11 cellular contexts compared by ENCODE assay signal in genomic region chr4:147407261-147408045, GRCh38.
DNase-seq lines count a peak whose midpoint lies in the region; ATAC-seq and TF ChIP-seq lines count a peak whose summit lies in the region.
"Had no signal": no experiment of that assay in that cellular context is flagged by ENCODE, and none has a peak within 500 bp of the region (broad histone marks: within the 10 kb centered on the region; RNA-seq: fewer than 3 reads in every experiment).

No MANE protein-coding gene starts in this region.

- H3K9me3 Mint-ChIP-seq in activated CD8-positive, alpha-beta T cell treated with anti-CD3 and anti-CD28 coated beads for 36 hours: peaks cover 2% of the 10 kb centered on the region
- no peaks in the 10 kb centered on the region for H3K9me3 Mint-ChIP-seq in activated CD8-positive, alpha-beta T cell treated with anti-CD3 and anti-CD28 coated beads, Interleukin-2, amount 10 ng/mL, durations not matched to agents 7 days and 5 days (ENCODE audit: insufficient read depth)
- H3K9me3 Mint-ChIP-seq in endodermal cell: peaks cover 14% of the 10 kb centered on the region

- 7 to 43% methylated on average over 3 to 5 of the region's 5 CpGs for whole genome bisulfite sequencing in endodermal cell (ENCODE audit: insufficient coverage in 1 of 2, insufficient read length in 1 of 2), 2 experiments
- 22% methylated on average over 5 of the region's 5 CpGs for WGBS in smooth muscle cell (ENCODE audit: low lambda C conversion rate)

- H3K4me3 Mint-ChIP-seq in activated CD8-positive, alpha-beta T cell treated with anti-CD3 and anti-CD28 coated beads for 36 hours: no peak overlapping the region
- H3K4me3 Mint-ChIP-seq in activated CD8-positive, alpha-beta T cell treated with anti-CD3 and anti-CD28 coated beads, Interleukin-2, amount 10 ng/mL, durations not matched to agents 7 days and 5 days: no peak overlapping the region
- no peak overlapping the region for H3K4me3 Mint-ChIP-seq in endodermal cell

- H3K36me3 ChIP-seq in MM.1S (replicated peaks; ENCODE audit: insufficient read depth, low read length) (no peaks in the 10 kb centered on the region), endodermal cell (ENCODE audit: control insufficient read depth, insufficient read depth, low read length) (no peaks in the 10 kb centered on the region), smooth muscle cell (ENCODE audit: low read depth) (no peaks in the 10 kb centered on the region)
- H3K36me3 ChIP-seq: neutrophil had no signal

- peaks cover 1% of the 10 kb centered on the region for H3K27me3 Mint-ChIP-seq in activated CD8-positive, alpha-beta T cell treated with anti-CD3 and anti-CD28 coated beads for 36 hours
- H3K27me3 Mint-ChIP-seq in activated CD8-positive, alpha-beta T cell treated with anti-CD3 and anti-CD28 coated beads, Interleukin-2, amount 10 ng/mL, durations not matched to agents 7 days and 5 days (ENCODE audit: low read depth): no peaks in the 10 kb centered on the region
- H3K27me3 Mint-ChIP-seq in endodermal cell (ENCODE audit: insufficient read depth): no peaks in the 10 kb centered on the region

- TF ChIP-seq CTCF in activated CD8-positive, alpha-beta T cell treated with anti-CD3 and anti-CD28 coated beads for 36 hours (IDR thresholded peaks at IDR 0.05): peak; percentile 27
- peak; percentile 39 for TF ChIP-seq CTCF in MM.1S (IDR thresholded peaks at IDR 0.05; ENCODE audit: low read length)
- TF ChIP-seq CTCF in endodermal cell (conservative IDR thresholded peaks at IDR 0.05): peak; percentile 86
- TF ChIP-seq CTCF in smooth muscle cell (IDR thresholded peaks at IDR 0.05; ENCODE audit: borderline replicate concordance, insufficient read depth, poor library complexity, severe bottlenecking): peak; percentile 26

- H3K27ac Mint-ChIP-seq in activated CD8-positive, alpha-beta T cell treated with anti-CD3 and anti-CD28 coated beads for 36 hours: no peak overlapping the region
- no peak overlapping the region for H3K27ac Mint-ChIP-seq in activated CD8-positive, alpha-beta T cell treated with anti-CD3 and anti-CD28 coated beads, Interleukin-2, amount 10 ng/mL, durations not matched to agents 7 days and 5 days
- H3K27ac Mint-ChIP-seq in endodermal cell: no peak overlapping the region

- H3K9me2 ChIP-seq in MM.1S (replicated peaks; ENCODE audit: insufficient read depth, low read length): no peaks in the 10 kb centered on the region

- intact Hi-C loops in activated CD8-positive, alpha-beta T cell treated with anti-CD3 and anti-CD28 coated beads for 36 hours (cut with micrococcal nuclease): no loop called here

- CTCF ChIA-PET in activated CD8-positive, alpha-beta T cell treated with anti-CD3 and anti-CD28 coated beads for 36 hours (lab: Charles Lee): interaction anchor here (1.6 kb wide), 1 partner anchor 460 kb away, joined by 4 read pairs; no protein-coding TSS in a partner anchor
- CTCF ChIA-PET in activated CD8-positive, alpha-beta T cell treated with anti-CD3 and anti-CD28 coated beads, Interleukin-2, amount 10 ng/mL, durations not matched to agents 7 days and 5 days (lab: Charles Lee): no interaction called here

- H3K9me3 ChIP-seq in MM.1S (replicated peaks; ENCODE audit: insufficient read depth, low read length): no peaks in the 10 kb centered on the region
- peaks cover 4% of the 10 kb centered on the region for H3K9me3 ChIP-seq in endodermal cell (ENCODE audit: control insufficient read depth, low read length)
- H3K9me3 ChIP-seq in smooth muscle cell (replicated peaks; ENCODE audit: low read depth): no peaks in the 10 kb centered on the region
- H3K9me3 ChIP-seq: neutrophil had no signal

- H3K4me1 Mint-ChIP-seq in activated CD8-positive, alpha-beta T cell treated with anti-CD3 and anti-CD28 coated beads for 36 hours (ENCODE audit: low read depth): no peaks in the 10 kb centered on the region
- H3K4me1 Mint-ChIP-seq in activated CD8-positive, alpha-beta T cell treated with anti-CD3 and anti-CD28 coated beads, Interleukin-2, amount 10 ng/mL, durations not matched to agents 7 days and 5 days (ENCODE audit: low read depth): no peaks in the 10 kb centered on the region
- no peaks in the 10 kb centered on the region for H3K4me1 Mint-ChIP-seq in endodermal cell

- H2AFZ ChIP-seq in MM.1S (ENCODE audit: low read length) (no peak overlapping the region), smooth muscle cell (ENCODE audit: low read depth) (no peak overlapping the region)

- ATAC-seq in activated CD8-positive, alpha-beta T cell treated with anti-CD3 and anti-CD28 coated beads for 36 hours: no peak
- no peak for ATAC-seq in activated CD8-positive, alpha-beta T cell treated with anti-CD3 and anti-CD28 coated beads, Interleukin-2, amount 10 ng/mL, durations not matched to agents 7 days and 5 days
- ATAC-seq in GM18502 (IDR thresholded peaks at IDR 0.05; ENCODE audit: poor library complexity, unreplicated experiment): no peak

- H3K4me3 ChIP-seq in MM.1S (ENCODE audit: low read length): no peak overlapping the region
- H3K4me3 ChIP-seq in endodermal cell (ENCODE audit: low read length): no peak overlapping the region
- no peak overlapping the region for H3K4me3 ChIP-seq in smooth muscle cell

- H3K79me2 ChIP-seq in MM.1S (ENCODE audit: low read length) (no peaks in the 10 kb centered on the region), smooth muscle cell (ENCODE audit: low read depth) (no peaks in the 10 kb centered on the region)

- no peaks in the 10 kb centered on the region for H3K27me3 ChIP-seq in MM.1S (replicated peaks; ENCODE audit: insufficient read depth, low read length)
- no peaks in the 10 kb centered on the region for H3K27me3 ChIP-seq in endodermal cell (ENCODE audit: control insufficient read depth, insufficient read depth, low read length, poor library complexity, severe bottlenecking)
- H3K27me3 ChIP-seq in smooth muscle cell (ENCODE audit: low read depth): no peaks in the 10 kb centered on the region
- H3K27me3 ChIP-seq: neutrophil had no signal

- H3K4me2 ChIP-seq in MM.1S (ENCODE audit: low read depth, low read length) (no peak overlapping the region), smooth muscle cell (no peak overlapping the region)

- no peaks in the 10 kb centered on the region for H3K36me3 Mint-ChIP-seq in activated CD8-positive, alpha-beta T cell treated with anti-CD3 and anti-CD28 coated beads for 36 hours (ENCODE audit: low read depth)
- H3K36me3 Mint-ChIP-seq in activated CD8-positive, alpha-beta T cell treated with anti-CD3 and anti-CD28 coated beads, Interleukin-2, amount 10 ng/mL, durations not matched to agents 7 days and 5 days (ENCODE audit: low read depth): no peaks in the 10 kb centered on the region
- H3K36me3 Mint-ChIP-seq in endodermal cell (ENCODE audit: low read depth): no peaks in the 10 kb centered on the region

- no peaks in the 10 kb centered on the region for H3F3A ChIP-seq in MM.1S (ENCODE audit: insufficient read depth, low read length)
- H3F3A ChIP-seq in smooth muscle cell (ENCODE audit: low read depth): no peaks in the 10 kb centered on the region

- POLR2A ChIA-PET in activated CD8-positive, alpha-beta T cell treated with anti-CD3 and anti-CD28 coated beads for 36 hours (lab: Charles Lee): no interaction called here
- POLR2A ChIA-PET in activated CD8-positive, alpha-beta T cell treated with anti-CD3 and anti-CD28 coated beads, Interleukin-2, amount 10 ng/mL, durations not matched to agents 7 days and 5 days (lab: Charles Lee): no interaction called here

- H3K9ac ChIP-seq in MM.1S (ENCODE audit: low read length): no peak overlapping the region
- H3K9ac ChIP-seq in endodermal cell (ENCODE audit: extremely low read depth, low read length, poor library complexity, severe bottlenecking): no peak overlapping the region
- H3K9ac ChIP-seq in smooth muscle cell (ENCODE audit: low read depth): no peak overlapping the region

- H4K20me1 ChIP-seq in MM.1S (ENCODE audit: insufficient read depth, low read length): no peaks in the 10 kb centered on the region
- H4K20me1 ChIP-seq in smooth muscle cell (ENCODE audit: low read depth): no peaks in the 10 kb centered on the region

- DNase-seq in activated CD8-positive, alpha-beta T cell treated with anti-CD3 and anti-CD28 coated beads for 36 hours: no peak
- DNase-seq in activated CD8-positive, alpha-beta T cell treated with anti-CD3 and anti-CD28 coated beads, Interleukin-2, amount 10 ng/mL, durations not matched to agents 7 days and 5 days: no peak
- DNase-seq in MM.1S: no peak
- DNase-seq in endodermal cell: peak; percentile 79
- no peak for DNase-seq in smooth muscle cell (lab: John Stamatoyannopoulos, UW; ENCODE audit: unreplicated experiment)
- DNase-seq in NCI-H1105 treated with DMSO at 0.1 percent for 48 hours (lab: John Stamatoyannopoulos, UW): no peak
- DNase-seq in SHP77 (lab: John Stamatoyannopoulos, UW): no peak
- DNase-seq: central memory CD4-positive, alpha-beta T cell; NCI-H446 treated with DMSO at 0.1 percent for 48 hours had no signal

- no peaks in the 10 kb centered on the region for H3K4me1 ChIP-seq in MM.1S (ENCODE audit: low read length)
- no peaks in the 10 kb centered on the region for H3K4me1 ChIP-seq in endodermal cell (ENCODE audit: control insufficient read depth, insufficient read depth, low read length)
- no peaks in the 10 kb centered on the region for H3K4me1 ChIP-seq in smooth muscle cell (ENCODE audit: low read depth)

- H3K27ac ChIP-seq in MM.1S (ENCODE audit: low read length): no peak overlapping the region
- H3K27ac ChIP-seq in endodermal cell (ENCODE audit: low read depth, low read length): no peak overlapping the region
- H3K27ac ChIP-seq in smooth muscle cell (ENCODE audit: low read depth): no peak overlapping the region
- H3K27ac ChIP-seq: neutrophil had no signal

Comparison
In these comparisons a context has a peak if more than half of its experiments do, and no peak if none do; other contexts are left out.
1. CTCF ChIP-seq: peak in every context shown above with its lines; median percentile 86 in endodermal cell; 39 in MM.1S; 27 in activated CD8-positive, alpha-beta T cell treated with anti-CD3 and anti-CD28 coated beads for 36 hours; 26 in smooth muscle cell.